1 cellular context compared by ENCODE assay signal in the genomic region with DNA sequence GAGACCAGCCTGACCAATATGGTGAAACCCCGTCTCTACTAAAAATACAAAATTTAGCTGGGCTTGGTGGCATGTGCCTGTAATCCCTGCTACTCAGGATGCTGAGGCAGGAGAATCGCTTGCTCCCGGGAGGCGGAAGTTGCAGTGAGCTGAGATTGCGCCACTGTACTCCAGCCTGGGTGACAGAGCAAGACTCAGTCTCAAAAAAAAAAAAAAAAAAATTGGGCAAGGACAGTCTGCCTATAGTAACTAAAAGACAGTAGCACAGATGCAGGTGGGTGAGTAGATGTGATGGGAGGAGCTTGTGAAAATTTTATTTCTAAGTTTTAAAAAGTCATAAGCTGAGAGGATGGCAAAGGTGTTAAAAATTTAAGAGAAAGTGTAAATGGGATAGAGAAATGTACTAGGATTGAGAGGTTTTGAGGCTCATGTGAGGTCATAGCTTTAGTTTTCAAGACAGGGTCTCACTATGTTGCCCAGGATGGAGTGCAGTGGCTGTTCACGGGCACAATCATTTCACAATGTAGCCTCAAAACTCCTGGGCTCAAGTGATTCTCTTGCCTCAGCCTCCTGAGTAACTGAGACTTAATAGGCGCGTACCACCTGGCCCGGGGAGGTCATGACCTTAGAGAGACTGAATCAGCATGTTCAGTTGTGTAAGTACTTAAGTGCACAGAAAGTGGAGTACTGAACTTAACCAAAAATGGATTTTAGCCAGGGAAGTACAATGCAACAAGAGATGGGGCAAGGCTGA.
A peak's percentile ranks its signal among the peaks of the same experiment; 100 is the strongest.
TF ChIP-seq lines count a peak whose summit lies in the region.

No MANE protein-coding gene starts in this region.

TF ChIP-seq in K562, 482 proteins besides CTCF, POLR2A, EP300 and RAD21 (continued from another document):
- no peak for TF ChIP-seq ZBTB49 (CRISPR knock-in tag; IDR thresholded peaks at IDR 0.05; ENCODE audit: borderline replicate concordance)
- TF ChIP-seq ASH1L (IDR thresholded peaks at IDR 0.05; ENCODE audit: borderline replicate concordance, low read depth, partially characterized antibody): no peak
- TF ChIP-seq MAFK (IDR thresholded peaks at IDR 0.05; ENCODE audit: low read length): 0 out of 2 replicates have a peak, but pooled peaks have one; percentile 9
- TF ChIP-seq MAFF (IDR thresholded peaks at IDR 0.05; ENCODE audit: low read length): no peak
- TF ChIP-seq RFX5 (IDR thresholded peaks at IDR 0.05; ENCODE audit: low read depth, low read length): no peak
- TF ChIP-seq ZC3H4 (CRISPR knock-in tag; IDR thresholded peaks at IDR 0.05; ENCODE audit: borderline replicate concordance): no peak
- no peak for TF ChIP-seq HDAC3 (IDR thresholded peaks at IDR 0.05; ENCODE audit: borderline replicate concordance, partially characterized antibody)
- no peak for TF ChIP-seq HIVEP1 (CRISPR knock-in tag; IDR thresholded peaks at IDR 0.05)
- TF ChIP-seq ZBTB1 (CRISPR knock-in tag; IDR thresholded peaks at IDR 0.05; ENCODE audit: borderline replicate concordance, low read depth): no peak
- TF ChIP-seq KHSRP (IDR thresholded peaks at IDR 0.05): no peak
- TF ChIP-seq SMAD3 (CRISPR knock-in tag; conservative IDR thresholded peaks at IDR 0.05): no peak
